In the genomic region with DNA sequence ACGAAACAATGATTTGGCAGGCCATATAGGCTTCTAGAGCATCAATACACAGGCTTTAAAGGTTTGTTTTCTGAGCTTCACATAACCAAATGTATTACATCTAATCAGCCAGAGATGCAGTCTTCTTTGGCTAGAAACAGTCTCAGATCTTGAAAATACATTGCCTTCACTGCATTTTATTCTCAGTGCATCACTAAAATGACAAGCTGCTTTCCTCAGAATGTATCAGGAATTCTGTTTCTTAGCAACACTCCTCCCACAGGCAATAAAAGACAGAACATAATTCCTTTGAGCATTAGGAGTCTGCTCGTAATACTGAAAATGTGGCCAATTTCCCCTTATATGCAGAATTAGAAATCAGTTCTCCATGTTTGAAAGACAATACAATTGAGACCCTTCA, we compare ENCODE assay signal across 19 cellular contexts. TPM values are rescaled to one million over a fixed set of nuclear protein-coding genes. Genes with fewer than 3 reads are reported as not detected.
DNase-seq lines count a peak whose midpoint lies in the region; ATAC-seq and TF ChIP-seq lines count a peak whose summit lies in the region.
"Had no signal": no experiment of that assay in that cellular context is flagged by ENCODE, and none has a peak within 500 bp of the region (broad histone marks: within the 10 kb centered on the region; RNA-seq: fewer than 3 reads in every experiment).

No MANE protein-coding gene starts in this region.

- peaks cover 0 to 7% of the 10 kb centered on the region in 2 donors for H3K27me3 Mint-ChIP-seq in natural killer cell (ENCODE audit: low read depth in 2 of 2)
- peaks cover 7% of the 10 kb centered on the region for H3K27me3 Mint-ChIP-seq in activated CD4-positive, alpha-beta T cell treated with anti-CD3 and anti-CD28 coated beads, Interleukin-2, amount 10 ng/mL, durations not matched to agents 7 days and 5 days

- H3K4me1 Mint-ChIP-seq in natural killer cell: no peaks in the 10 kb centered on the region
- no peaks in the 10 kb centered on the region for H3K4me1 Mint-ChIP-seq in activated CD4-positive, alpha-beta T cell treated with anti-CD3 and anti-CD28 coated beads, Interleukin-2, amount 10 ng/mL, durations not matched to agents 7 days and 5 days
- H3K4me1 Mint-ChIP-seq: activated CD4-positive, alpha-beta T cell treated with anti-CD3 and anti-CD28 coated beads, Interleukin-2, amount 10 ng/mL, durations not matched to agents 24 days and 14 days; activated naive CD4-positive, alpha-beta T cell treated with anti-CD3 and anti-CD28 coated beads, Interleukin-2, amount 50 U/mL, for 24 hours; nephron progenitor cell had no signal

- no peaks in the 10 kb centered on the region for H3K27me3 ChIP-seq in BJ (ENCODE audit: control insufficient read depth, insufficient read depth, low read length)
- no peaks in the 10 kb centered on the region for H3K27me3 ChIP-seq in adipocyte (replicated peaks; ENCODE audit: control insufficient read depth, insufficient read depth, low read length)
- H3K27me3 ChIP-seq: MG63, SJCRH30, stomach had no signal

- H3K9ac ChIP-seq in adipocyte (ENCODE audit: low read length): no peak overlapping the region

- no peak overlapping the region for H3K4me3 Mint-ChIP-seq in natural killer cell
- H3K4me3 Mint-ChIP-seq in activated CD4-positive, alpha-beta T cell treated with anti-CD3 and anti-CD28 coated beads, Interleukin-2, amount 10 ng/mL, durations not matched to agents 7 days and 5 days: no peak overlapping the region
- H3K4me3 Mint-ChIP-seq: activated CD4-positive, alpha-beta T cell treated with anti-CD3 and anti-CD28 coated beads, Interleukin-2, amount 10 ng/mL, durations not matched to agents 24 days and 14 days; activated naive CD4-positive, alpha-beta T cell treated with anti-CD3 and anti-CD28 coated beads, Interleukin-2, amount 50 U/mL, for 24 hours; nephron progenitor cell had no signal

- no peaks in the 10 kb centered on the region for H3K9me3 ChIP-seq in adipocyte (ENCODE audit: control insufficient read depth, low read length)
- H3K9me3 ChIP-seq: MG63, SJCRH30, stomach had no signal

- no peaks in the 10 kb centered on the region for H3K36me3 ChIP-seq in BJ (ENCODE audit: control insufficient read depth, insufficient read depth, low read length)
- H3K36me3 ChIP-seq in adipocyte (ENCODE audit: control insufficient read depth, insufficient read depth, low read length, severe bottlenecking): no peaks in the 10 kb centered on the region
- H3K36me3 ChIP-seq: MG63, SJCRH30, stomach had no signal

- H3K36me3 Mint-ChIP-seq in natural killer cell: no peaks in the 10 kb centered on the region
- no peaks in the 10 kb centered on the region for H3K36me3 Mint-ChIP-seq in activated CD4-positive, alpha-beta T cell treated with anti-CD3 and anti-CD28 coated beads, Interleukin-2, amount 10 ng/mL, durations not matched to agents 7 days and 5 days (ENCODE audit: low read depth)

- H3K4me3 ChIP-seq in BJ (ENCODE audit: low read depth, low read length) (no peak overlapping the region), adipocyte (ENCODE audit: low read length) (no peak overlapping the region)
- H3K4me3 ChIP-seq: lung, MG63, SJCRH30, stomach had no signal

- intact Hi-C loops in natural killer cell (cut with micrococcal nuclease) (no loop called here), Right ventricle myocardium inferior (cut with DNase I) (no loop called here)

- peak; percentile 70 for DNase-seq in BJ (ENCODE audit: low read depth)
- DNase-seq in adipocyte (ENCODE audit: low read depth): peak; percentile 66
- peak; percentile 81 for DNase-seq in fibroblast of peridontal ligament (ENCODE audit: extremely low read depth)
- peak; percentile 36 for DNase-seq in renal cortical epithelial cell (ENCODE audit: low read depth)
- DNase-seq in natural killer cell: no peak
- no peak for DNase-seq in Right ventricle myocardium inferior (ENCODE audit: missing footprints)
- DNase-seq in activated CD4-positive, alpha-beta T cell treated with anti-CD3 and anti-CD28 coated beads, Interleukin-2, amount 10 ng/mL, durations not matched to agents 7 days and 5 days: no peak
- DNase-seq in NCI-H128 (lab: John Stamatoyannopoulos, UW; ENCODE audit: unreplicated experiment): no peak
- DNase-seq: activated CD4-positive, alpha-beta T cell treated with anti-CD3 and anti-CD28 coated beads, Interleukin-2, amount 10 ng/mL, durations not matched to agents 24 days and 14 days; Calu3; GDM1; MG63; NCI-H187; NCI-H510A; nephron progenitor cell; SJCRH30; stomach had no signal

- no peak overlapping the region for H3K27ac Mint-ChIP-seq in natural killer cell
- no peak overlapping the region for H3K27ac Mint-ChIP-seq in activated CD4-positive, alpha-beta T cell treated with anti-CD3 and anti-CD28 coated beads, Interleukin-2, amount 10 ng/mL, durations not matched to agents 7 days and 5 days
- H3K27ac Mint-ChIP-seq: activated CD4-positive, alpha-beta T cell treated with anti-CD3 and anti-CD28 coated beads, Interleukin-2, amount 10 ng/mL, durations not matched to agents 24 days and 14 days; activated naive CD4-positive, alpha-beta T cell treated with anti-CD3 and anti-CD28 coated beads, Interleukin-2, amount 50 U/mL, for 24 hours; nephron progenitor cell had no signal

- ATAC-seq in natural killer cell: no peak
- no peak for ATAC-seq in Right ventricle myocardium inferior

- POLR2A ChIA-PET in BJ (lab: Charles Lee): interaction anchor here (0.9 kb wide), 1 partner anchor 37 kb away, joined by 3 read pairs; a partner anchor contains a TSS
- POLR2A ChIA-PET in activated CD4-positive, alpha-beta T cell treated with anti-CD3 and anti-CD28 coated beads, Interleukin-2, amount 10 ng/mL, durations not matched to agents 7 days and 5 days (lab: Charles Lee): no interaction called here

- TF ChIP-seq CTCF in BJ (IDR thresholded peaks at IDR 0.05; ENCODE audit: insufficient read depth, low read depth, low read length) (no peak), natural killer cell (IDR thresholded peaks at IDR 0.05) (no peak)

- H3K9me3 Mint-ChIP-seq in natural killer cell: no peaks in the 10 kb centered on the region
- H3K9me3 Mint-ChIP-seq in activated CD4-positive, alpha-beta T cell treated with anti-CD3 and anti-CD28 coated beads, Interleukin-2, amount 10 ng/mL, durations not matched to agents 7 days and 5 days: peaks cover 3% of the 10 kb centered on the region

- CTCF ChIA-PET in BJ (lab: Yijun Ruan, JAX): interaction anchor here (0.8 kb wide), 1 partner anchor 48 kb away, joined by 4 read pairs; no protein-coding TSS in a partner anchor
- CTCF ChIA-PET in activated CD4-positive, alpha-beta T cell treated with anti-CD3 and anti-CD28 coated beads, Interleukin-2, amount 10 ng/mL, durations not matched to agents 7 days and 5 days (lab: Charles Lee): interaction anchor here (0.8 to 1.3 kb wide), 2 partner anchors 15 to 22 kb away, joined by 3 read pairs; no protein-coding TSS in a partner anchor

- H3K4me1 ChIP-seq in adipocyte (ENCODE audit: control insufficient read depth, insufficient read depth, low read length): peaks cover 15% of the 10 kb centered on the region
- H3K4me1 ChIP-seq: SJCRH30, stomach had no signal

RNA-seq across cellular contexts. Expression of a gene that starts 36.9 kb away (rescaled TPM):
- polyA plus RNA-seq in BJ (2011; rRNA removed): 4.5 and 9.3 TPM in 2 replicates
- polyA minus RNA-seq in BJ (2011; rRNA and poly(A)+ RNA removed): 8.6 and 10.3 TPM in 2 replicates
- 25.9 and 40.3 TPM in 2 replicates for total RNA-seq in renal cortical epithelial cell
- total RNA-seq in natural killer cell: 10 to 100 TPM; 33.8 to 48.6 (median 36.2) TPM
- 46.9 TPM for total RNA-seq in Right ventricle myocardium inferior
- total RNA-seq in activated CD4-positive, alpha-beta T cell treated with anti-CD3 and anti-CD28 coated beads, Interleukin-2, amount 10 ng/mL, durations not matched to agents 7 days and 5 days: 10 to 100 TPM; 13.9 to 15.5 TPM

Comparison
In these comparisons a context has a peak if more than half of its experiments do, and no peak if none do; other contexts are left out.
1. DNase-seq: peak in BJ (single experiment), adipocyte (single experiment), fibroblast of peridontal ligament (single experiment) and renal cortical epithelial cell (single experiment); none in natural killer cell (single experiment), Right ventricle myocardium inferior (single experiment), activated CD4-positive, alpha-beta T cell treated with anti-CD3 and anti-CD28 coated beads, Interleukin-2, amount 10 ng/mL, durations not matched to agents 7 days and 5 days (single experiment) and NCI-H128 (single experiment).